Comparison of ENCODE assay signal across 8 cellular contexts in the genomic region with DNA sequence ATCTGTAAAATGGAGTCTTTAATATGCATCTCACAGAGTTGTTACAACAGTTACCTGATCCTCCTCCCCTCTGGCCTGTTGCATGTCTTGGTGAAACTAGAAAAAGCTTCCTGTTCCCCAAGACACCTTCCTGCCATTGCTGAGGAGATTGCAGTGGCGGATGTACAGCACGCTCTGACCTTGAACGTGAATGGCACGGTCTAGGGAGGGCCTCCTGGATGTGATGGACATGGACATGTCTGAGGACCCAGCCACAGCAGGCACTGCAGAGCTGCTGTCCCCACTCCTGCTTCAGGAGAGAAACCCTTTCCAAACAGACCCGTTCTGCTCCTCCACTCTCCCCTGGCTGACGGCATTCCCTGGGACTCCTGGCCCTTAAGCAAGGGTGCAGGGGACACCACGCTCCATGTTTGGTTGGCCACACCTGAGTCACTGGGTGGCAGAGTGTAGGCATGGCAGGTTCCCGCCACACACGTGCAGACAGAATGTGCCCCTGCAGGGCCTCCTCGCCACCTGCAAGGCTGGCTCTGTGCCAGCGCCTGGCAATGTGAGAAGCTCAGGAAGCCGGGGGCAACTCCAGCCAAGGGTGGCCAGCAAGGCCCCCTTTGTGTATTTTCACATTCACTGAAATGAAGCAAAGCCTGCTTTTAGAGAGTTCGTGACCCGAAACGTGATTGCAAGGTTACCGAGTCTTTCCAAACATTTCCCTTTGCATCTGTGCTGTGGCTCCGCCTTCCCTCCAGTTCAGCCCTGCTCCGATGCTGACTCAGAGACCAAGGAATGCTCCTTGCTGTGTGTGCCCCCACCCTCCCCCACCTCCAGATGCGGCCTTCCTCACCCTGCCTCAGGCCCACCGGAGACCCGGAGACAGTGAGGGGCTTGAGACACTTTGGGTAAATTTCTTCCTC. TPM values are rescaled to one million over a fixed set of nuclear protein-coding genes. Genes with fewer than 3 reads are reported as not detected.
DNase-seq lines count a peak whose midpoint lies in the region; ATAC-seq and TF ChIP-seq lines count a peak whose summit lies in the region.

No MANE protein-coding gene starts in this region.

- ATAC-seq in left lobe of liver: peak; percentile 54

- peak; percentile 48 for DNase-seq in DMS79 treated with DMSO at 0.1 percent for 48 hours (lab: John Stamatoyannopoulos, UW)
- DNase-seq in NCI-H2029 (lab: John Stamatoyannopoulos, UW): peak; percentile 75
- peak; percentile 88 for DNase-seq in MCF 10A (ENCODE audit: unreplicated experiment)
- peak; percentile 45 for DNase-seq in left lobe of liver (ENCODE audit: low spot score)
- DNase-seq in vagina (ENCODE audit: extremely low spot score in 2 of 2): peak; percentile 86 to 93
- no peak for DNase-seq in endothelial cell (ENCODE audit: low spot score)
- no peak for DNase-seq in T-helper 2 cell
- no peak for DNase-seq in CD4-positive, alpha-beta memory T cell

- H3K27me3 Mint-ChIP-seq in MCF 10A (ENCODE audit: insufficient read depth, unreplicated experiment) (no peaks in the 10 kb centered on the region), endothelial cell (ENCODE audit: unreplicated experiment) (peaks cover 1% of the 10 kb centered on the region)
- peaks cover 5 to 7% of the 10 kb centered on the region in 2 donors for H3K27me3 Mint-ChIP-seq in CD4-positive, alpha-beta memory T cell

- H3K36me3 Mint-ChIP-seq in MCF 10A (ENCODE audit: insufficient read depth, unreplicated experiment): no peaks in the 10 kb centered on the region
- no peaks in the 10 kb centered on the region for H3K36me3 Mint-ChIP-seq in endothelial cell (ENCODE audit: low read depth, unreplicated experiment)
- no peaks in the 10 kb centered on the region for H3K36me3 Mint-ChIP-seq in CD4-positive, alpha-beta memory T cell

- H3K27me3 ChIP-seq in vagina: no peaks in the 10 kb centered on the region
- no peaks in the 10 kb centered on the region for H3K27me3 ChIP-seq in CD4-positive, alpha-beta memory T cell (ENCODE audit: insufficient read depth, low read length)

- H3K36me3 ChIP-seq in vagina: no peaks in the 10 kb centered on the region
- H3K36me3 ChIP-seq in CD4-positive, alpha-beta memory T cell (ENCODE audit: insufficient read depth, low read length): no peaks in the 10 kb centered on the region

- H3K27ac Mint-ChIP-seq in MCF 10A (ENCODE audit: low read depth, unreplicated experiment): no peak overlapping the region
- H3K27ac Mint-ChIP-seq in endothelial cell (ENCODE audit: unreplicated experiment): no peak overlapping the region
- no peak overlapping the region for H3K27ac Mint-ChIP-seq in CD4-positive, alpha-beta memory T cell

- intact Hi-C loops in MCF 10A (cut with micrococcal nuclease): no loop called here
- intact Hi-C loops in vagina (cut with DNase I): no loop called here
- intact Hi-C loops in CD4-positive, alpha-beta memory T cell (cut with micrococcal nuclease): no loop called here

- no peak for TF ChIP-seq POLR2A in vagina (IDR thresholded peaks at IDR 0.05)

- CTCF ChIA-PET in MCF 10A (lab: Yijun Ruan, JAX): interaction anchor here (0.6 to 1.6 kb wide), 4 partner anchors 43 to 112 kb away, joined by 3 to 4 read pairs (median 4); no protein-coding TSS in a partner anchor
- CTCF ChIA-PET in CD4-positive, alpha-beta memory T cell (lab: Charles Lee; ENCODE audit: partially characterized antibody): no interaction called here

- no peak overlapping the region for H3K4me3 ChIP-seq in vagina
- no peak overlapping the region for H3K4me3 ChIP-seq in CD4-positive, alpha-beta memory T cell (ENCODE audit: low read length in 2 of 2)

- H3K4me3 Mint-ChIP-seq in MCF 10A (ENCODE audit: unreplicated experiment) (peak overlapping the region; percentile 65), endothelial cell (ENCODE audit: unreplicated experiment) (no peak overlapping the region)
- no peak overlapping the region for H3K4me3 Mint-ChIP-seq in CD4-positive, alpha-beta memory T cell

- POLR2A ChIA-PET in MCF 10A (lab: Yijun Ruan, JAX): interaction anchor here (1.0 to 1.8 kb wide), 4 partner anchors 10 to 100 kb away, joined by 3 to 5 read pairs (median 4); no protein-coding TSS in a partner anchor
- POLR2A ChIA-PET in CD4-positive, alpha-beta memory T cell (lab: Charles Lee; ENCODE audit: partially characterized antibody): no interaction called here

- no peaks in the 10 kb centered on the region for H3K9me3 ChIP-seq in vagina
- H3K9me3 ChIP-seq in CD4-positive, alpha-beta memory T cell (ENCODE audit: control insufficient read depth in 1 of 2, low read length in 2 of 2): no peaks in the 10 kb centered on the region

- H3K4me1 ChIP-seq in vagina: peaks cover 29% of the 10 kb centered on the region
- no peaks in the 10 kb centered on the region for H3K4me1 ChIP-seq in CD4-positive, alpha-beta memory T cell (ENCODE audit: insufficient read depth, low read length)

- TF ChIP-seq CTCF in MCF 10A (IDR thresholded peaks at IDR 0.05; ENCODE audit: unreplicated experiment) (no peak), vagina (IDR thresholded peaks at IDR 0.05) (no peak), endothelial cell (IDR thresholded peaks at IDR 0.05; ENCODE audit: unreplicated experiment) (no peak)

- no peak overlapping the region for H3K27ac ChIP-seq in vagina
- H3K27ac ChIP-seq in CD4-positive, alpha-beta memory T cell (ENCODE audit: low read depth, low read length): no peak overlapping the region

- no TSS peak for BruUV-seq in MCF 10A (replicated peaks; lab: Mats Ljungman, UMichigan)

- H3K9me3 Mint-ChIP-seq in MCF 10A (ENCODE audit: unreplicated experiment) (no peaks in the 10 kb centered on the region), endothelial cell (ENCODE audit: unreplicated experiment) (no peaks in the 10 kb centered on the region)
- peaks cover 0 to 15% (median 11%) of the 10 kb centered on the region in 8 donors for H3K9me3 Mint-ChIP-seq in CD4-positive, alpha-beta memory T cell

- H3K4me1 Mint-ChIP-seq in MCF 10A (ENCODE audit: insufficient read depth, unreplicated experiment) (peaks cover 20% of the 10 kb centered on the region), endothelial cell (ENCODE audit: unreplicated experiment) (no peaks in the 10 kb centered on the region)
- no peaks in the 10 kb centered on the region for H3K4me1 Mint-ChIP-seq in CD4-positive, alpha-beta memory T cell

RNA-seq across cellular contexts. Expression of a gene that starts 46.0 kb away (rescaled TPM):
- total RNA-seq in MCF 10A (2022) (not detected in 2 replicates), left lobe of liver (1.6 TPM), vagina (33.1 TPM), endothelial cell (ENCODE audit: unreplicated experiment) (1.7 TPM)
- total RNA-seq in CD4-positive, alpha-beta memory T cell: not detected
- polyA plus RNA-seq in CD4-positive, alpha-beta memory T cell: not detected

Comparison
In these comparisons a context has a peak if more than half of its experiments do, and no peak if none do; other contexts are left out.
1. DNase-seq: peak in DMS79 treated with DMSO at 0.1 percent for 48 hours (single experiment), NCI-H2029 (single experiment), MCF 10A (single experiment), left lobe of liver (single experiment) and vagina (2 of 2); none in endothelial cell (single experiment), T-helper 2 cell (0 of 5) and CD4-positive, alpha-beta memory T cell (0 of 5).
2. RNA of a gene that starts 46.0 kb away (total RNA-seq): 33.1 TPM in vagina (single experiment); 1.7 TPM in endothelial cell (single experiment), 1.6 TPM in left lobe of liver (single experiment), not detected in MCF 10A and not detected in CD4-positive, alpha-beta memory T cell; every median in the first group is over 10 times any median in the second.